In genomic region chr1:34977210-34977471, GRCh38 we compare ENCODE assay signal across 23 cellular contexts. TPM values are rescaled to one million over a fixed set of nuclear protein-coding genes. Genes with fewer than 3 reads are reported as not detected.
"Had no signal": no experiment of that assay in that cellular context is flagged by ENCODE, and none has a peak within 500 bp of the region (broad histone marks: within the 10 kb centered on the region; RNA-seq: fewer than 3 reads in every experiment).

No MANE protein-coding gene starts in this region.

- H3K4me1 ChIP-seq: gastrocnemius medialis, lower lobe of right lung, pancreas, suprapubic skin had no signal

- H3K36me3 Mint-ChIP-seq: type B pancreatic cell had no signal

- H3K4me3 Mint-ChIP-seq: naive thymus-derived CD8-positive, alpha-beta T cell; neural crest cell; stimulated activated naive CD8-positive, alpha-beta T cell treated with anti-CD3 and anti-CD28 coated beads, Interleukin-15, amount 100 ng/mL, for 72 hours; type B pancreatic cell had no signal

- H3K27me3 Mint-ChIP-seq: naive thymus-derived CD8-positive, alpha-beta T cell; stimulated activated naive CD8-positive, alpha-beta T cell treated with anti-CD3 and anti-CD28 coated beads, Interleukin-15, amount 100 ng/mL, for 72 hours; type B pancreatic cell had no signal

- H3K27ac ChIP-seq: gastrocnemius medialis, heart left ventricle, hepatocyte, lower lobe of right lung, neutrophil, pancreas, suprapubic skin, thyroid gland had no signal

- H3K9me3 ChIP-seq: gastrocnemius medialis, heart left ventricle, lower lobe of right lung, neutrophil, pancreas, suprapubic skin, thyroid gland had no signal

- H3K4me1 Mint-ChIP-seq: neural crest cell had no signal

- ATAC-seq: gastrocnemius medialis; left colon; left ventricle myocardium superior; lower lobe of right lung; naive thymus-derived CD8-positive, alpha-beta T cell; pancreas had no signal

- H3K36me3 ChIP-seq: gastrocnemius medialis, pancreas, thyroid gland had no signal

- H3K27me3 ChIP-seq: dorsolateral prefrontal cortex, heart left ventricle, hepatocyte, pancreas, suprapubic skin, thyroid gland had no signal

- H3K9me3 Mint-ChIP-seq: neural crest cell, type B pancreatic cell had no signal

- DNase-seq: effector CD4-positive, alpha-beta T cell; foreskin fibroblast; gastrocnemius medialis; heart left ventricle; left colon; left ventricle myocardium superior; lower lobe of right lung; naive thymus-derived CD8-positive, alpha-beta T cell; pancreas; retina; small intestine; stimulated activated CD4-positive, alpha-beta T cell treated with anti-CD3 and anti-CD28 coated beads, Interleukin-15, amount 100 ng/mL, for 24 hours; stimulated activated CD4-positive, alpha-beta T cell treated with anti-CD3 and anti-CD28 coated beads, Interleukin-2, amount 100 ng/mL, for 48 hours; stimulated activated naive CD4-positive, alpha-beta T cell; stimulated activated naive CD8-positive, alpha-beta T cell treated with anti-CD3 and anti-CD28 coated beads, Interleukin-15, amount 100 ng/mL, for 72 hours; thyroid gland had no signal

- H3K4me3 ChIP-seq: dorsolateral prefrontal cortex, gastrocnemius medialis, hepatocyte, lower lobe of right lung, pancreas, suprapubic skin, thyroid gland had no signal

- H3K27ac Mint-ChIP-seq: stimulated activated naive CD8-positive, alpha-beta T cell treated with anti-CD3 and anti-CD28 coated beads, Interleukin-15, amount 100 ng/mL, for 72 hours; type B pancreatic cell had no signal

RNA-seq across cellular contexts. Expression of gene DLGAP3, which starts 47.7 kb away (rescaled TPM):
- total RNA-seq: urinary bladder had no signal
